In the genomic region with DNA sequence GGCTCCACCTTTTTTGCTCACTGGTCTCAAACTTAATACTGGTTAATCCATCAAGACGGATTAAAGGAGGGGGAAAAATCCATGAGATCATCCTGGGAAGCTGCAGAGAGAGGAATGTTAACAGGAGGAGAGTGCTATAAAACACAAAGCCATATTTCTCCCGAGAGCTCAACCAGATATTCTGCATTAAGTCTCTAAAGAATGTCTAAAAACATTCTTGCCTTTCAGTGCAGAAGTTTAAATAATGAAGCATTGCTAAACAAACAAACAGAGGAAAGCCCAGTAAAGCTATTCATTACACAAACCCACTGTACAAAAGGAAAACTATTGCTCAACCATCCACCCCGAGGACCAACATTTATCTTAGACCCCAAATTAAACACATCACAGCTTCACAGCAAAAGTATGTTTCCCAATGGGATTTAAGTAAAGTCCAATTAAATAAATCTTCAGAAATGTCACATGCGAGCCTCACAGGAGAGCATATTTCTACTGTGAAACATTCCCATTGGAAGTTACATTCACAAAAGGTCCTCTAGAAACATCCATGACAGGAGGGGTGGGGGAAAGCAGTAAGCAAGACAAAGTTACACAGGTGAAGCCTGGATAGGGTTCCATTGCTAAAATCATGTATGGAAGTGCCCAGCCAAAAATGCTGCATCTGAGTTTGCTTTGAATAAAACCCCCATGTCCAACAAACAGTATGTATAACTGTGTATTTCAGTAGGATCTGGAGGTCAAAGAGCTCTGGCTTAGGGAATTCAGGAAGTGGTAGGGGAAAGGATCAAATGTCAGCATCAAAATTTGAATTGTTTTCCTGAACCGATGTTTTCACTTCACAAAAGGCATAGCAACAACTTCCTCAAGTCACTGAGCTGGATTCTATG, we compare ENCODE assay signal across 10 cellular contexts. TPM values are rescaled to one million over a fixed set of nuclear protein-coding genes. Genes with fewer than 3 reads are reported as not detected.
DNase-seq lines count a peak whose midpoint lies in the region; ATAC-seq and TF ChIP-seq lines count a peak whose summit lies in the region.
"Had no signal": no experiment of that assay in that cellular context is flagged by ENCODE, and none has a peak within 500 bp of the region (broad histone marks: within the 10 kb centered on the region; RNA-seq: fewer than 3 reads in every experiment).

No MANE protein-coding gene starts in this region.

- intact Hi-C loops in stomach (cut with DNase I; ENCODE audit: low total_unique reads), result no loop called here
- intact Hi-C loops in left colon (cut with DNase I, micrococcal nuclease), result no loop called here

- TF ChIP-seq POLR2A in gastroesophageal sphincter (IDR thresholded peaks at IDR 0.05) (no peak), stomach (IDR thresholded peaks at IDR 0.05) (no peak)

- H3K27me3 ChIP-seq in gastroesophageal sphincter (no peaks in the 10 kb centered on the region), stomach (no peaks in the 10 kb centered on the region)

- peak overlapping the region; percentile 59 to 82 (median 72) for H3K27ac ChIP-seq in gastroesophageal sphincter
- H3K27ac ChIP-seq in stomach, result peak overlapping the region in 4 of 5 donors; percentile 5 to 74 (median 15)

- no peak for TF ChIP-seq EP300 in gastroesophageal sphincter (IDR thresholded peaks at IDR 0.05)
- no peak for TF ChIP-seq EP300 in stomach (IDR thresholded peaks at IDR 0.05)

- H3K4me3 ChIP-seq in gastroesophageal sphincter, result no peak overlapping the region
- no peak overlapping the region for H3K4me3 ChIP-seq in stomach

- H3K9me3 ChIP-seq in gastroesophageal sphincter, result no peaks in the 10 kb centered on the region
- peaks cover 0 to 4% (median 0%) of the 10 kb centered on the region in 4 donors for H3K9me3 ChIP-seq in stomach

- H3K36me3 ChIP-seq in gastroesophageal sphincter, result no peaks in the 10 kb centered on the region
- H3K36me3 ChIP-seq in stomach, result no peaks in the 10 kb centered on the region

- ATAC-seq in gastroesophageal sphincter (peak; percentile 64), HG03095 (IDR thresholded peaks at IDR 0.05; ENCODE audit: unreplicated experiment) (no peak), left colon (no peak)

- peaks cover 14 to 70% (median 34%) of the 10 kb centered on the region in 3 donors for H3K4me1 ChIP-seq in gastroesophageal sphincter
- H3K4me1 ChIP-seq in stomach, result peaks cover 4 to 60% (median 39%) of the 10 kb centered on the region in 4 donors

- DNase-seq in DMS53 (lab: John Stamatoyannopoulos, UW) (peak; percentile 61), DMS53 treated with DMSO at 0.1 percent for 48 hours (lab: John Stamatoyannopoulos, UW; ENCODE audit: unreplicated experiment) (no peak), T1000 (lab: John Stamatoyannopoulos, UW) (peak; percentile 53), stomach (no peak), NCI-H2171 (lab: John Stamatoyannopoulos, UW) (no peak), left colon (no peak)
- DNase-seq: erythroblast, occipital lobe had no signal

- whole genome bisulfite sequencing in gastroesophageal sphincter (ENCODE audit: low coverage in 1 of 2), 2 donors, result 16 to 17% methylated on average over 3 to 5 of the region's 5 CpGs
- 26 to 36% (median 32%) methylated on average over 5 of the region's 5 CpGs for WGBS in stomach, 5 donors

- no peak for TF ChIP-seq CTCF in gastroesophageal sphincter (IDR thresholded peaks at IDR 0.05)
- TF ChIP-seq CTCF in stomach (IDR thresholded peaks at IDR 0.05), result no peak

RNA-seq across cellular contexts. Expression of gene DUSP10, which starts 23.3 kb away (rescaled TPM):
- total RNA-seq in gastroesophageal sphincter, result 10 to 100 TPM in 1 of 4 donors, 1 to 10 TPM in 3; 3.5 to 12.0 (median 5.3) TPM
- 10 to 100 TPM in 2 of 5 donors, 1 to 10 TPM in 3; 1.0 to 50.0 (median 8.3) TPM for total RNA-seq in stomach
- polyA plus RNA-seq in stomach, result 1 to 10 TPM; 2.4 to 3.1 (median 2.9) TPM
- 1 to 10 TPM; 3.3 to 5.2 TPM for total RNA-seq in left colon

Comparison
In these comparisons a context has a peak if more than half of its experiments do, and no peak if none do; other contexts are left out.
1. DNase-seq: peak in DMS53 (single experiment) and T1000 (single experiment); none in DMS53 treated with DMSO at 0.1 percent for 48 hours (single experiment), stomach (single experiment), NCI-H2171 (single experiment) and left colon (0 of 2).